Comparison of ENCODE assay signal across 8 cellular contexts in the genomic region with DNA sequence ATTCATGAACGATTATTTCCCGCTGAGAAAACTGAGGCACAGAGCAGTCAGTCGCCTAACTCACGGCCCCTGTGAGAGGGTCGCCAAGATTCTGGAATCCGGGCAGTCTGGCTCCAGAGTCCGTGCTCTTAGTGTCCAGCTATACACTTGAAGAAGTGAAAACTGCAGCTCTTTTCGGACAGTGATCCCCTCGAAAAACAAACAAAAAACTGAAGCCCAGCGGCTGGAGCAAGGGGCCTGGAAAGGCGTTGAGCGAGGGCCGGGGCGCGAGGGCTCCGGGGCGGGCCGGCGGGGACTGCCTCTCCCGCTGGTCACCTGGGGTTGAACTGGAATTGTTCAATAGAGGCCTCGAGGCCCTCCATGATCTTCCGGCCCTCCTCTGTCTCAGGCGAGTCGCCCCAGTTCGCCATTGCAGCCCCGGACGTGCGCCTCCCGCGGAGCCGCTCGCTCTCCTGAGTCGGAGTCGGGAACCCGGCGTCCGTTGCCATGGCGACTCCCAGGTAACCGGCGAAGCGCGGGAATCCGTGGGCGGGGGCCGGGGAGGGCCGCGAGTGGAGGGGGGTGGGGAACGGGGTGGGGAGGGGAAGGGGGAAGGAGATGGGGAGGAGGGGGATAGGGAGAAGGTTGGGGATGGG. TPM values are rescaled to one million over a fixed set of nuclear protein-coding genes. Genes with fewer than 3 reads are reported as not detected.
A peak's percentile ranks its signal among the peaks of the same experiment; 100 is the strongest.
DNase-seq lines count a peak whose midpoint lies in the region; TF ChIP-seq lines count a peak whose summit lies in the region.

No MANE protein-coding gene starts in this region.

- H3K4me1 Mint-ChIP-seq in nephron, result peaks cover 34% of the 10 kb centered on the region

- H3K4me3 Mint-ChIP-seq in nephron, result peak overlapping the region; percentile 87 to 92 (median 89)

- H3K9me3 Mint-ChIP-seq in nephron, result peaks cover 2% of the 10 kb centered on the region

- TF ChIP-seq CTCF in esophagus squamous epithelium (IDR thresholded peaks at IDR 0.05), result no peak
- no peak for TF ChIP-seq CTCF in nephron (IDR thresholded peaks at IDR 0.05; ENCODE audit: unreplicated experiment in 3 of 3)

- H3K9ac ChIP-seq in subcutaneous abdominal adipose tissue (ENCODE audit: low read length in 5 of 5), result no peak overlapping the region

- H3K36me3 Mint-ChIP-seq in nephron (ENCODE audit: low read depth), result no peaks in the 10 kb centered on the region

- intact Hi-C loops in esophagus squamous epithelium (cut with DNase I), result no loop called here

- H3K9me3 ChIP-seq in esophagus squamous epithelium, result no peaks in the 10 kb centered on the region
- no peaks in the 10 kb centered on the region for H3K9me3 ChIP-seq in subcutaneous abdominal adipose tissue (ENCODE audit: control insufficient read depth in 5 of 5, low read length in 5 of 5)

- WGBS in esophagus squamous epithelium, 2 donors, result 44 to 52% methylated on average over 5 to 9 of the region's 48 CpGs

- H3K27ac ChIP-seq in esophagus squamous epithelium (peak overlapping the region in 2 of 4 donors; percentile 11 to 25), subcutaneous abdominal adipose tissue (ENCODE audit: low read depth, low read length) (no peak overlapping the region)

- H3K4me3 ChIP-seq in esophagus squamous epithelium (peak overlapping the region; percentile 34 to 70 (median 49)), subcutaneous abdominal adipose tissue (ENCODE audit: low read depth in 1 of 5, low read length in 5 of 5) (peak overlapping the region; percentile 35 to 68 (median 61))

- DNase-seq in activated CD4-positive, alpha-beta T cell treated with anti-CD3 and anti-CD28 coated beads for 24 hours (ENCODE audit: low read depth in 2 of 2), result peak; percentile 36 to 68
- no peak for DNase-seq in activated CD4-positive, alpha-beta T cell treated with anti-CD3 and anti-CD28 coated beads for 1 hour
- DNase-seq in activated CD8-positive, alpha-beta memory T cell treated with anti-CD3 and anti-CD28 coated beads for 24 hours, result peak; percentile 81
- no peak for DNase-seq in esophagus squamous epithelium (lab: John Stamatoyannopoulos, UW)
- DNase-seq in foreskin melanocyte, result no peak
- no peak for DNase-seq in erythroblast (lab: John Stamatoyannopoulos, UW)

- TF ChIP-seq POLR2A in esophagus squamous epithelium (IDR thresholded peaks at IDR 0.05), result no peak
- no peak for TF ChIP-seq POLR2A in erythroblast (IDR thresholded peaks at IDR 0.05; ENCODE audit: low read length)

- peaks cover 0 to 25% (median 0%) of the 10 kb centered on the region in 4 donors for H3K27me3 ChIP-seq in esophagus squamous epithelium
- H3K27me3 ChIP-seq in subcutaneous abdominal adipose tissue (ENCODE audit: control insufficient read depth in 5 of 5, insufficient read depth in 4 of 5, low read length in 5 of 5), result peaks cover 0 to 13% (median 9%) of the 10 kb centered on the region in 5 donors

- H3K36me3 ChIP-seq in esophagus squamous epithelium (no peaks in the 10 kb centered on the region), subcutaneous abdominal adipose tissue (ENCODE audit: control insufficient read depth in 5 of 5, insufficient read depth in 5 of 5, low read length in 5 of 5) (no peaks in the 10 kb centered on the region)

- H3K4me1 ChIP-seq in esophagus squamous epithelium, result peaks cover 0 to 41% (median 7%) of the 10 kb centered on the region in 3 donors
- peaks cover 2 to 13% (median 12%) of the 10 kb centered on the region in 5 donors for H3K4me1 ChIP-seq in subcutaneous abdominal adipose tissue (ENCODE audit: control insufficient read depth in 5 of 5, insufficient read depth in 5 of 5, low read length in 5 of 5)

- H3K27ac Mint-ChIP-seq in nephron, result peak overlapping the region in 2 of 3 experiments; percentile 57 to 95

- H3K27me3 Mint-ChIP-seq in nephron (ENCODE audit: low read depth), result peaks cover 22% of the 10 kb centered on the region

RNA-seq across cellular contexts. Expression of a gene that starts 0.9 kb away (rescaled TPM):
- total RNA-seq in esophagus squamous epithelium, result under 1 TPM in 2 of 4 donors, not detected in 2; 0.18 to 0.27 TPM

Comparison
In these comparisons a context has a peak if more than half of its experiments do, and no peak if none do; other contexts are left out.
1. DNase-seq: peak in activated CD4-positive, alpha-beta T cell treated with anti-CD3 and anti-CD28 coated beads for 24 hours (2 of 2) and activated CD8-positive, alpha-beta memory T cell treated with anti-CD3 and anti-CD28 coated beads for 24 hours (single experiment); none in activated CD4-positive, alpha-beta T cell treated with anti-CD3 and anti-CD28 coated beads for 1 hour (single experiment), esophagus squamous epithelium (single experiment), foreskin melanocyte (single experiment) and erythroblast (0 of 2).